Comparison of ENCODE assay signal across 14 cellular contexts in genomic region chr6:35043381-35043780, GRCh38.
DNase-seq lines count a peak whose midpoint lies in the region; ATAC-seq and TF ChIP-seq lines count a peak whose summit lies in the region.
"Had no signal": no experiment of that assay in that cellular context is flagged by ENCODE, and none has a peak within 500 bp of the region (broad histone marks: within the 10 kb centered on the region; RNA-seq: fewer than 3 reads in every experiment).

No MANE protein-coding gene starts in this region.

- H3K36me3 Mint-ChIP-seq in H9 (ENCODE audit: insufficient read depth in 1 of 3, low read depth in 3 of 3): peaks cover 2 to 14% (median 11%) of the 10 kb centered on the region in 3 experiments; a peak in 4 of 7 replicates

- peak overlapping the region; percentile 18 for H4K5ac ChIP-seq in H9 (ENCODE audit: insufficient read length, low read depth, low read length)

- H3K14ac ChIP-seq in H9 (ENCODE audit: insufficient read depth, low read length): no peak overlapping the region; the same call in 1 of the 2 replicates

- no peaks in the 10 kb centered on the region for H3K27me3 Mint-ChIP-seq in H9 (ENCODE audit: low read depth)
- H3K27me3 Mint-ChIP-seq: activated CD4-positive, alpha-beta T cell treated with anti-CD3 and anti-CD28 coated beads for 36 hours; CD4-positive, alpha-beta memory T cell; stimulated activated naive B cell treated with anti-CD40 and anti-IgM and Interleukin-4, amounts not matched to agents 10 μg/mL and 1 μg/mL and 100 μg/mL, for 72 hours had no signal

- no peak overlapping the region for H2BK5ac ChIP-seq in H9 (ENCODE audit: insufficient read length, low read length)

- DNase-seq in H9 (no peak), SK-N-MC (ENCODE audit: low read depth, low spot score) (no peak), middle frontal gyrus (ENCODE audit: extremely low spot score, low spot score) (no peak)
- DNase-seq: activated CD4-positive, alpha-beta T cell treated with anti-CD3 and anti-CD28 coated beads for 36 hours; activated T-cell treated with anti-CD3 and anti-CD28 coated beads, Interleukin-2, amount 50 U/mL, for 4 hours; CD4-positive, alpha-beta memory T cell; NCI-H2227 treated with DMSO at 0.1 percent for 48 hours; stimulated activated CD4-positive, alpha-beta T cell treated with anti-CD3 and anti-CD28 coated beads, Interleukin-2, amount 100 ng/mL, for 48 hours; stimulated activated naive B cell treated with anti-CD40 and anti-IgM and Interleukin-4, amounts not matched to agents 10 μg/mL and 1 μg/mL and 100 μg/mL, for 72 hours had no signal

- no peak overlapping the region for H2BK120ac ChIP-seq in H9 (ENCODE audit: low read depth, low read length, poor library complexity, severe bottlenecking)

- H2BK20ac ChIP-seq in H9 (ENCODE audit: low read depth, low read length, poor library complexity, severe bottlenecking): no peak overlapping the region

- H3K79me1 ChIP-seq in H9 (ENCODE audit: insufficient read depth, low read depth, low read length, poor library complexity, severe bottlenecking): no peaks in the 10 kb centered on the region

- no peaks in the 10 kb centered on the region for H3K23me2 ChIP-seq in H9 (ENCODE audit: insufficient read length, low read depth, low read length, poor library complexity, severe bottlenecking)

- H2AK5ac ChIP-seq in H9 (ENCODE audit: insufficient read length, low read length): peak overlapping the region; percentile 17

- H3K36me3 ChIP-seq in SK-N-MC (ENCODE audit: insufficient read depth, low read length) (no peaks in the 10 kb centered on the region), iPS-18a (ENCODE audit: control insufficient read depth, low read depth, low read length) (no peaks in the 10 kb centered on the region), stomach smooth muscle (ENCODE audit: control insufficient read depth in 2 of 2, insufficient read depth in 2 of 2, low read length in 2 of 2) (peaks cover 0 to 7% of the 10 kb centered on the region in 2 donors)

- peak overlapping the region; percentile 8 for H2BK12ac ChIP-seq in H9 (ENCODE audit: insufficient read length, low read depth, low read length)

- peak overlapping the region; percentile 68 to 95 (median 80) for H3K27ac Mint-ChIP-seq in H9
- H3K27ac Mint-ChIP-seq: CD4-positive, alpha-beta memory T cell; stimulated activated naive B cell treated with anti-CD40 and anti-IgM and Interleukin-4, amounts not matched to agents 10 μg/mL and 1 μg/mL and 100 μg/mL, for 72 hours had no signal

- no peak overlapping the region for H3K4me2 ChIP-seq in H9 (ENCODE audit: insufficient read depth, insufficient read length, low read length)

- H3K4me1 ChIP-seq in H9 (ENCODE audit: insufficient read depth, low read length) (peaks cover 26% of the 10 kb centered on the region), iPS-18a (ENCODE audit: control insufficient read depth, low read depth, low read length) (peaks cover 65% of the 10 kb centered on the region), stomach smooth muscle (ENCODE audit: control insufficient read depth, insufficient read depth, low read length) (peaks cover 80% of the 10 kb centered on the region)

- no peak overlapping the region for H2BK15ac ChIP-seq in H9 (ENCODE audit: low read depth, low read length)

- H3K27ac ChIP-seq in H9 (ENCODE audit: insufficient read length, low read depth, low read length): peak overlapping the region; percentile 59
- H3K27ac ChIP-seq in SK-N-MC: peak overlapping the region; percentile 97
- peak overlapping the region; percentile 15 for H3K27ac ChIP-seq in iPS-18a (ENCODE audit: low read length)
- H3K27ac ChIP-seq in stomach smooth muscle (ENCODE audit: low read length): peak overlapping the region; percentile 24

- no peak overlapping the region for H3K4ac ChIP-seq in H9 (ENCODE audit: low read depth, low read length)

- WGBS in H9 (ENCODE audit: extremely low coverage, insufficient read length, low lambda C conversion rate): no CpG with 5 or more reads among the region's 3 CpGs

- H3K4me3 ChIP-seq in SK-N-MC (no peak overlapping the region), iPS-18a (ENCODE audit: low read length) (no peak overlapping the region), stomach smooth muscle (ENCODE audit: low read length in 2 of 2) (peak overlapping the region in 1 of 2 donors; percentile 8)
- H3K4me3 ChIP-seq: mucosa of descending colon had no signal

- H3K27me3 ChIP-seq in H9 (ENCODE audit: insufficient read depth, low read length) (no peaks in the 10 kb centered on the region), iPS-18a (ENCODE audit: control insufficient read depth, insufficient read depth, low read length) (no peaks in the 10 kb centered on the region), stomach smooth muscle (ENCODE audit: control insufficient read depth in 1 of 2, insufficient read depth in 2 of 2, low read length in 2 of 2) (no peaks in the 10 kb centered on the region)

- peak overlapping the region; percentile 21 for H3K18ac ChIP-seq in H9 (ENCODE audit: insufficient read length, low read depth, low read length)

- no peak for ATAC-seq in HG02970 (IDR thresholded peaks at IDR 0.05; ENCODE audit: low FRiP score, unreplicated experiment)
- no peak for ATAC-seq in HG03135 (IDR thresholded peaks at IDR 0.05; ENCODE audit: unreplicated experiment)
- ATAC-seq: activated CD4-positive, alpha-beta T cell treated with anti-CD3 and anti-CD28 coated beads for 36 hours; activated T-cell treated with anti-CD3 and anti-CD28 coated beads, Interleukin-2, amount 50 U/mL, for 4 hours; stimulated activated naive B cell treated with anti-CD40 and anti-IgM and Interleukin-4, amounts not matched to agents 10 μg/mL and 1 μg/mL and 100 μg/mL, for 72 hours had no signal

- H3K23ac ChIP-seq in H9 (ENCODE audit: insufficient read length, low read depth, low read length): no peak overlapping the region

- H3K4me3 Mint-ChIP-seq in H9: no peak overlapping the region; a peak in 1 of 5 replicates
- H3K4me3 Mint-ChIP-seq: activated CD4-positive, alpha-beta T cell treated with anti-CD3 and anti-CD28 coated beads for 36 hours; activated T-cell treated with anti-CD3 and anti-CD28 coated beads, Interleukin-2, amount 50 U/mL, for 4 hours; CD4-positive, alpha-beta memory T cell; stimulated activated naive B cell treated with anti-CD40 and anti-IgM and Interleukin-4, amounts not matched to agents 10 μg/mL and 1 μg/mL and 100 μg/mL, for 72 hours had no signal

- no peaks in the 10 kb centered on the region for H3K79me2 ChIP-seq in H9 (ENCODE audit: insufficient read depth, low read length)

- no peak overlapping the region for H2AFZ ChIP-seq in H9 (ENCODE audit: low read length)

- H4K8ac ChIP-seq in H9 (replicated peaks; ENCODE audit: insufficient read length, low read depth, low read length): no peak overlapping the region

- no peak overlapping the region for H3T11ph ChIP-seq in H9 (ENCODE audit: low read length)

- TF ChIP-seq CTCF in H9 (conservative IDR thresholded peaks at IDR 0.05): no peak

- no peak overlapping the region for H4K91ac ChIP-seq in H9 (ENCODE audit: insufficient read length, low read depth, low read length)

- no peaks in the 10 kb centered on the region for H4K20me1 ChIP-seq in H9 (ENCODE audit: control insufficient read depth, insufficient read depth, insufficient read length)

- no peaks in the 10 kb centered on the region for H3K9me3 Mint-ChIP-seq in H9
- H3K9me3 Mint-ChIP-seq: activated T-cell treated with anti-CD3 and anti-CD28 coated beads, Interleukin-2, amount 50 U/mL, for 4 hours; CD4-positive, alpha-beta memory T cell; stimulated activated naive B cell treated with anti-CD40 and anti-IgM and Interleukin-4, amounts not matched to agents 10 μg/mL and 1 μg/mL and 100 μg/mL, for 72 hours had no signal

- H3K56ac ChIP-seq in H9 (ENCODE audit: insufficient read length, low read depth, low read length): no peak overlapping the region

- H3K9me3 ChIP-seq in H9 (ENCODE audit: control insufficient read depth, low read depth, low read length) (no peaks in the 10 kb centered on the region), SK-N-MC (ENCODE audit: low read depth, low read length) (no peaks in the 10 kb centered on the region), iPS-18a (ENCODE audit: control insufficient read depth, low read depth, low read length) (no peaks in the 10 kb centered on the region), stomach smooth muscle (ENCODE audit: control insufficient read depth in 2 of 2, low read length in 2 of 2) (no peaks in the 10 kb centered on the region)
- H3K9me3 ChIP-seq: mucosa of descending colon had no signal

- H3K4me1 Mint-ChIP-seq in H9: peaks cover 5 to 7% of the 10 kb centered on the region in 2 experiments

- H3K9ac ChIP-seq in H9 (ENCODE audit: extremely low read depth, insufficient read length, low read length): no peak overlapping the region
- no peak overlapping the region for H3K9ac ChIP-seq in SK-N-MC (ENCODE audit: insufficient read length)
- H3K9ac ChIP-seq in iPS-18a (ENCODE audit: low read length): no peak overlapping the region
- H3K9ac ChIP-seq in stomach smooth muscle (ENCODE audit: low read length in 2 of 2): no peak overlapping the region

Comparison
In these comparisons a context has a peak if more than half of its experiments do, and no peak if none do; other contexts are left out.
1. H3K27ac ChIP-seq: peak in every context shown above with its lines; median percentile 97 in SK-N-MC; 59 in H9; 24 in stomach smooth muscle; 15 in iPS-18a.